In the genomic region with DNA sequence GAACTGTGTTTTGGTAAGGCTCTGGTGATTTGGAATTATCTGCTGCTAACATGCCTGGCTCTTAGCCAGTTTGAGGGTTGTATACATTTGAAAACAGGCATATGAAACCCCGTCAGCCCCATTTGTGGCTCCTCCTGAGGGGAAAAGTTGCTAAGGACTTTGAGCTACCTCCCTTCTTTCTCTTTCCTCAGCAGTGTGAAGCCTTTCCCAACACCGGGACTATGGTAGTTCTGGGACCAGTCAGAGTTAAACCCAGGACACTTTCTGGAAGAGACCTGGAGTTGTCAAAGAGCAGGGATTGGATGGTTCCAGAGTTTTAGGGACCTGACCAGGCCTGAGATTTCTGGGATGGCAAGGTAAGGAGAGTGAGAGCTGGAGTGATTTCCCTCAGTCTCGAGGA, we compare ENCODE assay signal across 1 cellular context.
TF ChIP-seq lines count a peak whose summit lies in the region.

No MANE protein-coding gene starts in this region.

TF ChIP-seq in GM23338, 12 proteins besides CTCF, POLR2A, EP300 and RAD21 (continued from another document):
- TF ChIP-seq, protein P1, sequence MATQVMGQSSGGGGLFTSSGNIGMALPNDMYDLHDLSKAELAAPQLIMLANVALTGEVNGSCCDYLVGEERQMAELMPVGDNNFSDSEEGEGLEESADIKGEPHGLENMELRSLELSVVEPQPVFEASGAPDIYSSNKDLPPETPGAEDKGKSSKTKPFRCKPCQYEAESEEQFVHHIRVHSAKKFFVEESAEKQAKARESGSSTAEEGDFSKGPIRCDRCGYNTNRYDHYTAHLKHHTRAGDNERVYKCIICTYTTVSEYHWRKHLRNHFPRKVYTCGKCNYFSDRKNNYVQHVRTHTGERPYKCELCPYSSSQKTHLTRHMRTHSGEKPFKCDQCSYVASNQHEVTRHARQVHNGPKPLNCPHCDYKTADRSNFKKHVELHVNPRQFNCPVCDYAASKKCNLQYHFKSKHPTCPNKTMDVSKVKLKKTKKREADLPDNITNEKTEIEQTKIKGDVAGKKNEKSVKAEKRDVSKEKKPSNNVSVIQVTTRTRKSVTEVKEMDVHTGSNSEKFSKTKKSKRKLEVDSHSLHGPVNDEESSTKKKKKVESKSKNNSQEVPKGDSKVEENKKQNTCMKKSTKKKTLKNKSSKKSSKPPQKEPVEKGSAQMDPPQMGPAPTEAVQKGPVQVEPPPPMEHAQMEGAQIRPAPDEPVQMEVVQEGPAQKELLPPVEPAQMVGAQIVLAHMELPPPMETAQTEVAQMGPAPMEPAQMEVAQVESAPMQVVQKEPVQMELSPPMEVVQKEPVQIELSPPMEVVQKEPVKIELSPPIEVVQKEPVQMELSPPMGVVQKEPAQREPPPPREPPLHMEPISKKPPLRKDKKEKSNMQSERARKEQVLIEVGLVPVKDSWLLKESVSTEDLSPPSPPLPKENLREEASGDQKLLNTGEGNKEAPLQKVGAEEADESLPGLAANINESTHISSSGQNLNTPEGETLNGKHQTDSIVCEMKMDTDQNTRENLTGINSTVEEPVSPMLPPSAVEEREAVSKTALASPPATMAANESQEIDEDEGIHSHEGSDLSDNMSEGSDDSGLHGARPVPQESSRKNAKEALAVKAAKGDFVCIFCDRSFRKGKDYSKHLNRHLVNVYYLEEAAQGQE (IDR thresholded peaks at IDR 0.05; ENCODE audit: unreplicated experiment): no peak
- TF ChIP-seq NANOG (IDR thresholded peaks at IDR 0.05; ENCODE audit: borderline replicate concordance) (no peak), JUNB (IDR thresholded peaks at IDR 0.05; ENCODE audit: unreplicated experiment) (no peak), EZH2 (IDR thresholded peaks at IDR 0.05; ENCODE audit: low read depth, unreplicated experiment) (no peak), POLR2AphosphoS5 (IDR thresholded peaks at IDR 0.05; ENCODE audit: low read depth) (no peak)
- TF ChIP-seq, protein P2, sequence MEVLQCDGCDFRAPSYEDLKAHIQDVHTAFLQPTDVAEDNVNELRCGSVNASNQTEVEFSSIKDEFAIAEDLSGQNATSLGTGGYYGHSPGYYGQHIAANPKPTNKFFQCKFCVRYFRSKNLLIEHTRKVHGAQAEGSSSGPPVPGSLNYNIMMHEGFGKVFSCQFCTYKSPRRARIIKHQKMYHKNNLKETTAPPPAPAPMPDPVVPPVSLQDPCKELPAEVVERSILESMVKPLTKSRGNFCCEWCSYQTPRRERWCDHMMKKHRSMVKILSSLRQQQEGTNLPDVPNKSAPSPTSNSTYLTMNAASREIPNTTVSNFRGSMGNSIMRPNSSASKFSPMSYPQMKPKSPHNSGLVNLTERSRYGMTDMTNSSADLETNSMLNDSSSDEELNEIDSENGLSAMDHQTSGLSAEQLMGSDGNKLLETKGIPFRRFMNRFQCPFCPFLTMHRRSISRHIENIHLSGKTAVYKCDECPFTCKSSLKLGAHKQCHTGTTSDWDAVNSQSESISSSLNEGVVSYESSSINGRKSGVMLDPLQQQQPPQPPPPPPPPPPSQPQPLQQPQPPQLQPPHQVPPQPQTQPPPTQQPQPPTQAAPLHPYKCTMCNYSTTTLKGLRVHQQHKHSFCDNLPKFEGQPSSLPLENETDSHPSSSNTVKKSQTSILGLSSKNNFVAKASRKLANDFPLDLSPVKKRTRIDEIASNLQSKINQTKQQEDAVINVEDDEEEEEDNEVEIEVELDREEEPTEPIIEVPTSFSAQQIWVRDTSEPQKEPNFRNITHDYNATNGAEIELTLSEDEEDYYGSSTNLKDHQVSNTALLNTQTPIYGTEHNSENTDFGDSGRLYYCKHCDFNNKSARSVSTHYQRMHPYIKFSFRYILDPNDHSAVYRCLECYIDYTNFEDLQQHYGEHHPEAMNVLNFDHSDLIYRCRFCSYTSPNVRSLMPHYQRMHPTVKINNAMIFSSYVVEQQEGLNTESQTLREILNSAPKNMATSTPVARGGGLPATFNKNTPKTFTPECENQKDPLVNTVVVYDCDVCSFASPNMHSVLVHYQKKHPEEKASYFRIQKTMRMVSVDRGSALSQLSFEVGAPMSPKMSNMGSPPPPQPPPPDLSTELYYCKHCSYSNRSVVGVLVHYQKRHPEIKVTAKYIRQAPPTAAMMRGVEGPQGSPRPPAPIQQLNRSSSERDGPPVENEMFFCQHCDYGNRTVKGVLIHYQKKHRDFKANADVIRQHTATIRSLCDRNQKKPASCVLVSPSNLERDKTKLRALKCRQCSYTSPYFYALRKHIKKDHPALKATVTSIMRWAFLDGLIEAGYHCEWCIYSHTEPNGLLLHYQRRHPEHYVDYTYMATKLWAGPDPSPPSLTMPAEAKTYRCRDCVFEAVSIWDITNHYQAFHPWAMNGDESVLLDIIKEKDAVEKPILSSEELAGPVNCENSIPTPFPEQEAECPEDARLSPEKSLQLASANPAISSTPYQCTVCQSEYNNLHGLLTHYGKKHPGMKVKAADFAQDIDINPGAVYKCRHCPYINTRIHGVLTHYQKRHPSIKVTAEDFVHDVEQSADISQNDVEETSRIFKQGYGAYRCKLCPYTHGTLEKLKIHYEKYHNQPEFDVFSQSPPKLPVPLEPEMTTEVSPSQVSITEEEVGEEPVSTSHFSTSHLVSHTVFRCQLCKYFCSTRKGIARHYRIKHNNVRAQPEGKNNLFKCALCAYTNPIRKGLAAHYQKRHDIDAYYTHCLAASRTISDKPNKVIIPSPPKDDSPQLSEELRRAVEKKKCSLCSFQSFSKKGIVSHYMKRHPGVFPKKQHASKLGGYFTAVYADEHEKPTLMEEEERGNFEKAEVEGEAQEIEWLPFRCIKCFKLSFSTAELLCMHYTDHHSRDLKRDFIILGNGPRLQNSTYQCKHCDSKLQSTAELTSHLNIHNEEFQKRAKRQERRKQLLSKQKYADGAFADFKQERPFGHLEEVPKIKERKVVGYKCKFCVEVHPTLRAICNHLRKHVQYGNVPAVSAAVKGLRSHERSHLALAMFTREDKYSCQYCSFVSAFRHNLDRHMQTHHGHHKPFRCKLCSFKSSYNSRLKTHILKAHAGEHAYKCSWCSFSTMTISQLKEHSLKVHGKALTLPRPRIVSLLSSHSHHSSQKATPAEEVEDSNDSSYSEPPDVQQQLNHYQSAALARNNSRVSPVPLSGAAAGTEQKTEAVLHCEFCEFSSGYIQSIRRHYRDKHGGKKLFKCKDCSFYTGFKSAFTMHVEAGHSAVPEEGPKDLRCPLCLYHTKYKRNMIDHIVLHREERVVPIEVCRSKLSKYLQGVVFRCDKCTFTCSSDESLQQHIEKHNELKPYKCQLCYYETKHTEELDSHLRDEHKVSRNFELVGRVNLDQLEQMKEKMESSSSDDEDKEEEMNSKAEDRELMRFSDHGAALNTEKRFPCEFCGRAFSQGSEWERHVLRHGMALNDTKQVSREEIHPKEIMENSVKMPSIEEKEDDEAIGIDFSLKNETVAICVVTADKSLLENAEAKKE (CRISPR knock-in tag; IDR thresholded peaks at IDR 0.05): no peak
TF ChIP-seq in GM23338: peak in this region for 0.
